Comparison of ENCODE assay signal across 2 cellular contexts in genomic region chr17:79776378-79777165, GRCh38.
TF ChIP-seq lines count a peak whose summit lies in the region.

No MANE protein-coding gene starts in this region.

TF ChIP-seq in WTC11, 78 proteins besides CTCF, POLR2A, EP300 and RAD21:
- TF ChIP-seq CREM (CRISPR knock-in tag; IDR thresholded peaks at IDR 0.05) = no peak
- TF ChIP-seq SOX15 (CRISPR knock-in tag; IDR thresholded peaks at IDR 0.05) = no peak
- TF ChIP-seq KAT7 (CRISPR knock-in tag; IDR thresholded peaks at IDR 0.05; ENCODE audit: borderline replicate concordance) = no peak
- no peak for TF ChIP-seq IRF1 (CRISPR knock-in tag; IDR thresholded peaks at IDR 0.05)
- no peak for TF ChIP-seq MXD4 (CRISPR knock-in tag; IDR thresholded peaks at IDR 0.05; ENCODE audit: borderline replicate concordance)
- no peak for TF ChIP-seq ERG (CRISPR knock-in tag; IDR thresholded peaks at IDR 0.05)
- no peak for TF ChIP-seq CBFB (CRISPR knock-in tag; IDR thresholded peaks at IDR 0.05; ENCODE audit: low read depth)
- TF ChIP-seq NR2C2 (CRISPR knock-in tag; IDR thresholded peaks at IDR 0.05) = no peak
- no peak for TF ChIP-seq E2F4 (CRISPR knock-in tag; IDR thresholded peaks at IDR 0.05; ENCODE audit: borderline replicate concordance, low read depth)
- no peak for TF ChIP-seq ZNF512 (CRISPR knock-in tag; IDR thresholded peaks at IDR 0.05; ENCODE audit: borderline replicate concordance)
- TF ChIP-seq SMAD4 (CRISPR knock-in tag; IDR thresholded peaks at IDR 0.05) = no peak
- TF ChIP-seq ZBTB43 (CRISPR knock-in tag; IDR thresholded peaks at IDR 0.05) = no peak
- TF ChIP-seq GTF2I (CRISPR knock-in tag; conservative IDR thresholded peaks at IDR 0.05) = no peak
- no peak for TF ChIP-seq STAT6 (CRISPR knock-in tag; conservative IDR thresholded peaks at IDR 0.05; ENCODE audit: low read depth)
- no peak for TF ChIP-seq NR3C1 (CRISPR knock-in tag; conservative IDR thresholded peaks at IDR 0.05; ENCODE audit: low read depth)
- TF ChIP-seq USF1 (CRISPR knock-in tag; IDR thresholded peaks at IDR 0.05) = no peak
TF ChIP-seq in WTC11: peak in this region for 0.

TF ChIP-seq in HepG2, 621 proteins besides CTCF, POLR2A, EP300 and RAD21 (continues in another document):
- TF ChIP-seq MEF2D (CRISPR knock-in tag; IDR thresholded peaks at IDR 0.05) = 0 out of 2 replicates have a peak, but pooled peaks have one; percentile 25
- no peak for TF ChIP-seq NFE2L1 (CRISPR knock-in tag; IDR thresholded peaks at IDR 0.05; ENCODE audit: borderline replicate concordance)
- TF ChIP-seq ZNF280D (CRISPR knock-in tag; IDR thresholded peaks at IDR 0.05) = no peak
- no peak for TF ChIP-seq ZNF512B (CRISPR knock-in tag; IDR thresholded peaks at IDR 0.05; ENCODE audit: borderline replicate concordance)
- no peak for TF ChIP-seq IRF1 (CRISPR knock-in tag; IDR thresholded peaks at IDR 0.05; ENCODE audit: low read depth)
- peak; percentile 18; the same call in 1 of the 2 replicates for TF ChIP-seq SALL1 (CRISPR knock-in tag; IDR thresholded peaks at IDR 0.05)
- TF ChIP-seq ZNF20 (CRISPR knock-in tag; IDR thresholded peaks at IDR 0.05) = no peak
- no peak for TF ChIP-seq ATF6 (CRISPR knock-in tag; conservative IDR thresholded peaks at IDR 0.05)
- peak; percentile 97 for TF ChIP-seq BCL6 (CRISPR knock-in tag; IDR thresholded peaks at IDR 0.05)
- peak; percentile 29 for TF ChIP-seq CREM (IDR thresholded peaks at IDR 0.05)
- no peak for TF ChIP-seq CREM (CRISPR knock-in tag; IDR thresholded peaks at IDR 0.05)
- 0 out of 2 replicates have a peak, but pooled peaks have one; percentile 19 for TF ChIP-seq ZNF331 (CRISPR knock-in tag; IDR thresholded peaks at IDR 0.05)
- TF ChIP-seq ZNF644 (CRISPR knock-in tag; IDR thresholded peaks at IDR 0.05; ENCODE audit: low read depth) = no peak
- no peak for TF ChIP-seq KLF11 (CRISPR knock-in tag; IDR thresholded peaks at IDR 0.05)
- TF ChIP-seq ZNF569 (CRISPR knock-in tag; IDR thresholded peaks at IDR 0.05; ENCODE audit: borderline replicate concordance) = 0 out of 2 replicates have a peak, but pooled peaks have one; percentile 58
- peak; percentile 19; the same call in 1 of the 2 replicates for TF ChIP-seq ZNF878 (CRISPR knock-in tag; IDR thresholded peaks at IDR 0.05)
- no peak for TF ChIP-seq ZEB1 (IDR thresholded peaks at IDR 0.05; ENCODE audit: insufficient replicate concordance, low read depth)
- TF ChIP-seq ZNF580 (CRISPR knock-in tag; IDR thresholded peaks at IDR 0.05; ENCODE audit: borderline replicate concordance, low read depth) = peak; percentile 29; the same call in 1 of the 2 replicates
- 0 out of 2 replicates have a peak, but pooled peaks have one; percentile 45 for TF ChIP-seq ZNF441 (CRISPR knock-in tag; IDR thresholded peaks at IDR 0.05; ENCODE audit: borderline replicate concordance)
- TF ChIP-seq FIP1L1 (IDR thresholded peaks at IDR 0.05; ENCODE audit: borderline replicate concordance, insufficient read depth, low read depth, low read length) = no peak
- no peak for TF ChIP-seq LCORL (IDR thresholded peaks at IDR 0.05)
- no peak; the same call in 1 of the 2 replicates for TF ChIP-seq LCORL (CRISPR knock-in tag; IDR thresholded peaks at IDR 0.05)
- no peak for TF ChIP-seq NR0B2 (CRISPR knock-in tag; IDR thresholded peaks at IDR 0.05)
- TF ChIP-seq ZNF782 (CRISPR knock-in tag; IDR thresholded peaks at IDR 0.05; ENCODE audit: borderline replicate concordance) = no peak
- TF ChIP-seq PCBP1 (IDR thresholded peaks at IDR 0.05; ENCODE audit: borderline replicate concordance, low read depth, low read length) = no peak
- TF ChIP-seq MAZ (IDR thresholded peaks at IDR 0.05; ENCODE audit: borderline replicate concordance, low read depth, low read length) = no peak
- TF ChIP-seq MAZ (CRISPR knock-in tag; IDR thresholded peaks at IDR 0.05; ENCODE audit: low read depth) = no peak
- no peak for TF ChIP-seq CHD2 (IDR thresholded peaks at IDR 0.05; ENCODE audit: low read depth, low read length)
- TF ChIP-seq HOXA7 (CRISPR knock-in tag; IDR thresholded peaks at IDR 0.05) = no peak
- peak; percentile 69; the same call in 1 of the 2 replicates for TF ChIP-seq IKZF5 (CRISPR knock-in tag; IDR thresholded peaks at IDR 0.05)
- no peak for TF ChIP-seq ZIK1 (CRISPR knock-in tag; IDR thresholded peaks at IDR 0.05; ENCODE audit: borderline replicate concordance, low read depth)
- no peak for TF ChIP-seq ZNF850 (CRISPR knock-in tag; conservative IDR thresholded peaks at IDR 0.05)
- no peak for TF ChIP-seq ISX (CRISPR knock-in tag; conservative IDR thresholded peaks at IDR 0.05)
- no peak for TF ChIP-seq MAFG (CRISPR knock-in tag; IDR thresholded peaks at IDR 0.05)
- no peak for TF ChIP-seq KLF12 (CRISPR knock-in tag; IDR thresholded peaks at IDR 0.05; ENCODE audit: borderline replicate concordance)
- TF ChIP-seq NR2F1 (CRISPR knock-in tag; IDR thresholded peaks at IDR 0.05) = no peak
- no peak for TF ChIP-seq ZNF597 (CRISPR knock-in tag; IDR thresholded peaks at IDR 0.05)
- peak in 1 of 2 experiments; percentile 79; a peak in 1 of 4 replicates for TF ChIP-seq KLF16 (CRISPR knock-in tag; IDR thresholded peaks at IDR 0.05)
- TF ChIP-seq CC2D1A (CRISPR knock-in tag; IDR thresholded peaks at IDR 0.05) = no peak
- no peak for TF ChIP-seq ZNF234 (CRISPR knock-in tag; conservative IDR thresholded peaks at IDR 0.05)
- no peak for TF ChIP-seq ARHGAP35 (CRISPR knock-in tag; IDR thresholded peaks at IDR 0.05; ENCODE audit: borderline replicate concordance)
- TF ChIP-seq FOXP1 (IDR thresholded peaks at IDR 0.05) = no peak
- peak; percentile 91 for TF ChIP-seq FOXP1 (CRISPR knock-in tag; IDR thresholded peaks at IDR 0.05)
- peak; percentile 67 for TF ChIP-seq PITX1 (CRISPR knock-in tag; IDR thresholded peaks at IDR 0.05)
- TF ChIP-seq ZSCAN5A (CRISPR knock-in tag; IDR thresholded peaks at IDR 0.05; ENCODE audit: borderline replicate concordance) = no peak
- no peak for TF ChIP-seq ZNF674 (CRISPR knock-in tag; IDR thresholded peaks at IDR 0.05; ENCODE audit: low read depth)
- peak; percentile 42; the same call in 1 of the 2 replicates for TF ChIP-seq ZNF816 (CRISPR knock-in tag; IDR thresholded peaks at IDR 0.05; ENCODE audit: borderline replicate concordance)
- TF ChIP-seq ZNF18 (CRISPR knock-in tag; IDR thresholded peaks at IDR 0.05; ENCODE audit: insufficient replicate concordance) = peak; percentile 52
